ENCODE assay signal across 1 cellular context in the genomic region with DNA sequence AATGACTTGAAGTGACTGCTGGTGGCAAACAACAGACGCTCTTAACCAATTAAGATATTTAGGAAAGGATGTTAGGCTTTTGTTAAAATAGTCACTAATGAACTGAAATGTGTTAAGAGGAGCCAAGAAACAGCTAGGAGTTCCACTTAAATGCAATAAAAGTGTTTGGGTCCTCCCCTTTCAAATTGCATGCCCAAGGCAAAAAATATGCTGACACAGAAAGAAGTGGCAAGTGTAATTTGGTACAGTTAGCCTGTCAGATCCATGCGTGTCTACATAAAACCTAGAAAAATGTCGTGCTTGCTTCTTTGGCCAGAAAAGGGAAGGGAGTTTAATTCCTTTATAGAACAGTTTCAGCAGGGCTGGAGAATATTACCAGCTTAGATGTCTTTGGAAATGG.
TF ChIP-seq lines count a peak whose summit lies in the region.

No MANE protein-coding gene starts in this region.

TF ChIP-seq in K562, 482 proteins besides CTCF, POLR2A, EP300 and RAD21:
- TF ChIP-seq RBM34 (IDR thresholded peaks at IDR 0.05; ENCODE audit: borderline replicate concordance, insufficient read depth, low read length) (no peak), MAFG (tag; conservative IDR thresholded peaks at IDR 0.05) (0 out of 2 replicates have a peak, but pooled peaks have one; percentile 30), ZBTB9 (CRISPR knock-in tag; IDR thresholded peaks at IDR 0.05) (no peak), U2AF1 (optimal IDR thresholded peaks at IDR 0.05; ENCODE audit: low read depth, low read length) (no peak), RBM17 (IDR thresholded peaks at IDR 0.05; ENCODE audit: borderline replicate concordance, low read depth, low read length) (no peak), CBX3 (IDR thresholded peaks at IDR 0.05; ENCODE audit: borderline replicate concordance in 1 of 2, low read length in 2 of 2) (no peak), C11orf30 (IDR thresholded peaks at IDR 0.05; ENCODE audit: low read depth) (peak; percentile 60), MAFK (IDR thresholded peaks at IDR 0.05; ENCODE audit: low read length) (peak; percentile 27; the same call in 1 of the 2 replicates), ZNF274 (IDR thresholded peaks at IDR 0.05; ENCODE audit: borderline replicate concordance, low read depth, low read length) (no peak), ZFP1 (CRISPR knock-in tag; IDR thresholded peaks at IDR 0.05) (no peak), DMBX1 (CRISPR knock-in tag; IDR thresholded peaks at IDR 0.05; ENCODE audit: borderline replicate concordance) (no peak), ZC3H8 (IDR thresholded peaks at IDR 0.05) (no peak), ZNF316 (IDR thresholded peaks at IDR 0.05) (peak; percentile 71), ERF (CRISPR knock-in tag; IDR thresholded peaks at IDR 0.05) (no peak), SIN3B (IDR thresholded peaks at IDR 0.05; ENCODE audit: low read depth) (no peak)
